In the genomic region with DNA sequence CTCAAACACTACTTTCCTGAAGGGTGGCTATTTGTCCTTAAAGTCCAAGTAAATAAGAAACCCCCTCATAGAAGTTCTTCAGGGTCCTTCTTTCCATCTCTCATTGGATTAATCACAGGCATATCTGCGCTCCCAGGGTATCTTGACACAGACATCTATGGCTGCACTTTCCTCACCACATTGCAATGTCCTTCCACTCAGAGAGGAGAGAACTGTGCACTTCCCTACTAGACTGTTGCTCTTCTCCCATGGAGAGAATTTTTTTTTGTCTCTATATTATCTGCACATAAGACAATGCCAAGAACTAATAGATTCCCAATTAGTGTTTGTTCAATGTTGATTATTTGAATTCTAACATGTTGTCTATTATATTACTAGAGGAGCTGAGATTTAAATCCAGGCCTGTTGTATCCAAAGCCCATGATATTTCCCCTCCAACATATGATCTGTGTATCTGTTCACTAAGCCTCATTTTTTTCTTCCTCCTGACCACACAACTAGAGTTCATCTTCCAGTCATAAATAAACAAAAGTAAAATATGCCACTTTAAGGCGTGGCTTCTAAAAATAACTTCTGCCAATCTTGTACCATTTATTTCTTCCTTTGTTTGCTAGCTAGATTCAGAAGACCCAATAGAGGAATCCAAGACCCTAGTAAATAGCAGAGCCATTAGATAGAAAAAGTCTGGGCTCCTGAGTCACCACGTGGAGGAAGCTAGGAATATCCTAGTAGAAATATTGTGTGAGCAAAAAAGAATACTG, we compare ENCODE assay signal across 18 cellular contexts.
DNase-seq lines count a peak whose midpoint lies in the region; ATAC-seq and TF ChIP-seq lines count a peak whose summit lies in the region.
"Had no signal": no experiment of that assay in that cellular context is flagged by ENCODE, and none has a peak within 500 bp of the region (broad histone marks: within the 10 kb centered on the region; RNA-seq: fewer than 3 reads in every experiment).

No MANE protein-coding gene starts in this region.

- POLR2A ChIA-PET in PC-9 (lab: Charles Lee; ENCODE audit: unreplicated experiment), result interaction anchor here (0.6 kb wide), 2 partner anchors 305 to 360 kb away, joined by 6 to 11 read pairs; no protein-coding TSS in a partner anchor

- H2AFZ ChIP-seq in PC-9, result peak overlapping the region; percentile 14; the same call in 1 of the 2 replicates

- no peaks in the 10 kb centered on the region for H3K79me2 ChIP-seq in PC-9 (ENCODE audit: low read depth)

- no peak for TF ChIP-seq EP300 in esophagus muscularis mucosa (IDR thresholded peaks at IDR 0.05)

- peaks cover 35% of the 10 kb centered on the region for H3F3A ChIP-seq in PC-9 (ENCODE audit: insufficient read depth, low read depth)

- no peaks in the 10 kb centered on the region for H4K20me1 ChIP-seq in PC-9 (ENCODE audit: insufficient read depth)

- peak overlapping the region; percentile 69 for H3K4me2 ChIP-seq in PC-9

- H3K9me3 ChIP-seq in PC-9 (ENCODE audit: insufficient read depth, low read depth) (peaks cover 11% of the 10 kb centered on the region; the same call in 1 of the 2 replicates), esophagus muscularis mucosa (no peaks in the 10 kb centered on the region), BE2C (no peaks in the 10 kb centered on the region)

- H3K36me3 ChIP-seq in PC-9 (ENCODE audit: low read depth), result no peaks in the 10 kb centered on the region
- H3K36me3 ChIP-seq in esophagus muscularis mucosa, result no peaks in the 10 kb centered on the region
- H3K36me3 ChIP-seq in BE2C, result no peaks in the 10 kb centered on the region

- H3K4me3 ChIP-seq in PC-9, result peak overlapping the region; percentile 30; the same call in 1 of the 2 replicates
- no peak overlapping the region for H3K4me3 ChIP-seq in esophagus muscularis mucosa
- no peak overlapping the region for H3K4me3 ChIP-seq in BE2C (ENCODE audit: low read depth, low read length)

- H3K9me2 ChIP-seq in PC-9 (ENCODE audit: insufficient read depth), result no peaks in the 10 kb centered on the region

- H3K27me3 ChIP-seq in PC-9 (ENCODE audit: insufficient read depth, low read depth) (no peaks in the 10 kb centered on the region), esophagus muscularis mucosa (no peaks in the 10 kb centered on the region), BE2C (no peaks in the 10 kb centered on the region; the same call in 1 of the 2 replicates)

- CTCF ChIA-PET in PC-9 (lab: Charles Lee), result interaction anchor here (1.1 kb wide), 1 partner anchor 16 kb away, joined by 5 read pairs; no protein-coding TSS in a partner anchor

- TF ChIP-seq CTCF in PC-9 (conservative IDR thresholded peaks at IDR 0.05) (no peak), esophagus muscularis mucosa (IDR thresholded peaks at IDR 0.05) (no peak), BE2C (IDR thresholded peaks at IDR 0.05; ENCODE audit: low read depth, low read length) (no peak)

- intact Hi-C loops in PC-9 (cut with micrococcal nuclease; ENCODE audit: unreplicated experiment), result no loop called here
- intact Hi-C loops in esophagus muscularis mucosa (cut with DNase I), result no loop called here

- peak; percentile 22 for DNase-seq in EH (ENCODE audit: low read depth)
- DNase-seq in PC-9, result peak in 1 of 2 experiments; percentile 81
- no peak for DNase-seq in esophagus muscularis mucosa (ENCODE audit: extremely low spot score)
- peak; percentile 22 for DNase-seq in non-pigmented ciliary epithelial cell (ENCODE audit: low read depth)
- no peak for DNase-seq in NCI-H2107 (lab: John Stamatoyannopoulos, UW)
- DNase-seq in BE2C, result no peak
- DNase-seq: activated CD4-positive, alpha-beta T cell treated with anti-CD3 and anti-CD28 coated beads, Interleukin-2, amount 10 ng/mL, durations not matched to agents 7 days and 5 days; effector memory CD4-positive, alpha-beta T cell; GDM1; midbrain; MV-4-11; stimulated activated CD4-positive, alpha-beta T cell treated with anti-CD3 and anti-CD28 coated beads, Interleukin-4, amount 100 ng/mL, for 1 hour; stimulated activated naive B cell treated with anti-CD40 and anti-IgM and Interleukin-4, amounts not matched to agents 10 μg/mL and 1 μg/mL and 100 μg/mL, for 72 hours; T-helper 9 cell had no signal

- BruUV-seq in PC-9 (replicated peaks; lab: Mats Ljungman, UMichigan), result no TSS peak

- TF ChIP-seq POLR2A in esophagus muscularis mucosa (IDR thresholded peaks at IDR 0.05; ENCODE audit: low read depth), result no peak

- H3K4me1 ChIP-seq in PC-9 (replicated peaks; ENCODE audit: insufficient read depth) (peaks cover 52% of the 10 kb centered on the region), esophagus muscularis mucosa (peaks cover 0 to 11% (median 0%) of the 10 kb centered on the region in 4 donors), BE2C (no peaks in the 10 kb centered on the region)

- H3K27ac ChIP-seq in PC-9 (peak overlapping the region; percentile 97), esophagus muscularis mucosa (replicated peaks in 1 of 4) (peak overlapping the region in 3 of 4 donors; percentile 14 to 21 (median 19))
- H3K27ac ChIP-seq: C4-2B had no signal

- 71% methylated on average over 3 of the region's 3 CpGs for WGBS in esophagus muscularis mucosa

- no peak for ATAC-seq in HG02588 (IDR thresholded peaks at IDR 0.05; ENCODE audit: unreplicated experiment)
- no peak for ATAC-seq in GM18861 (IDR thresholded peaks at IDR 0.05; ENCODE audit: unreplicated experiment)
- ATAC-seq: activated T-helper 17 cell treated with anti-CD3 and anti-CD28 coated beads, Interleukin-2, amount 50 U/mL, for 72 hours; stimulated activated naive B cell treated with anti-CD40 and anti-IgM and Interleukin-4, amounts not matched to agents 10 μg/mL and 1 μg/mL and 100 μg/mL, for 72 hours had no signal

Comparison
In these comparisons a context has a peak if more than half of its experiments do, and no peak if none do; other contexts are left out.
1. DNase-seq: peak in EH (single experiment) and non-pigmented ciliary epithelial cell (single experiment); none in esophagus muscularis mucosa (single experiment), NCI-H2107 (single experiment) and BE2C (single experiment).